In the genomic region with DNA sequence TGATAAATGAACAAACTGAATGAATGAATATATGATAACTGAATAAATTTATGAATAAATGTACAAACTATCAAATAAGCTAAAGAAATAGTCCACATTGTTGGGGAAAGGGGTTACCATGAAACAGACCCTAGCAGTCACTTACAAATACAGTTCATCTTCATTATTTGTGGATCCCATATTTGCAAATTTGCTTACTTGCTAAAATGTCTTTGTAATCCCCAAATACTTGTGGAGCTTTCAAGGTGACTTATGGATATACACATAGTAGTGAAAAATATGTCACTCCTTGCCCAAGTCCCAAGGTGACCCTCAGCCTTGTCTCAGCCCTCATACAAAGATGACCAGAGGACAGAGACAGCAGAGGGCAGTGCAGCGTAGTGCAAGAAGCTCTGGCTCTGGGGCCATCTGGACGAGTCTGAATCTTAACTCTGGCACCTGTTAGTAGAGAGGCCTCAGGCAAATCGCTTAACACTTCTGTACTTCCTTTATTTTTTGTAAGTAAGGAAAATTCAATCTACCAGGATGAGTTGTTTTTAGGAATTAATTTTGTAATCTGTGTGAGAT, we compare ENCODE assay signal across 8 cellular contexts. TPM values are rescaled to one million over a fixed set of nuclear protein-coding genes. Genes with fewer than 3 reads are reported as not detected.
DNase-seq lines count a peak whose midpoint lies in the region; ATAC-seq and TF ChIP-seq lines count a peak whose summit lies in the region.

No MANE protein-coding gene starts in this region.

- peaks cover 0 to 3% of the 10 kb centered on the region in 2 experiments; a peak in 1 of 3 replicates for H3K36me3 ChIP-seq in HEK293 (ENCODE audit: control insufficient read depth in 2 of 2, insufficient read depth in 1 of 2, low read length in 2 of 2)

- TF ChIP-seq CTCF in HEK293 (tag by site-specific recombination; IDR thresholded peaks at IDR 0.05): no peak

- DNase-seq in C1 segment of cervical spinal cord (lab: John Stamatoyannopoulos, UW) (peak in 11 of 14 donors; percentile 16 to 83 (median 48)), NOMO-1 treated with DMSO at 0.1 percent for 48 hours (lab: John Stamatoyannopoulos, UW; ENCODE audit: unreplicated experiment) (peak; percentile 44), dermis blood vessel endothelial cell (peak; percentile 72), medulla oblongata (ENCODE audit: extremely low spot score) (peak; percentile 92), posterior vena cava (ENCODE audit: low spot score) (no peak)

- ATAC-seq in GM18858 (IDR thresholded peaks at IDR 0.05; ENCODE audit: unreplicated experiment): no peak
- ATAC-seq in GM21390 (IDR thresholded peaks at IDR 0.05; ENCODE audit: unreplicated experiment): no peak

- no peaks in the 10 kb centered on the region for H3K9me3 ChIP-seq in HEK293 (ENCODE audit: control insufficient read depth, insufficient read depth, low read depth, low read length)

- H3K4me3 ChIP-seq in HEK293 (ENCODE audit: low read depth, low read length): no peak overlapping the region

- intact Hi-C loops in posterior vena cava (cut with DNase I): no loop called here

- CTCF ChIA-PET in HEK293 (lab: Yijun Ruan, JAX): interaction anchor here (0.6 to 4.2 kb wide), 17 partner anchors 10 to 385 kb away, joined by 3 to 24 read pairs (median 4); a partner anchor contains a TSS

- no peak overlapping the region for H3K27ac ChIP-seq in HEK293 (ENCODE audit: extremely low read depth, low read depth, low read length)

- POLR2A ChIA-PET in HEK293 (lab: Yijun Ruan, JAX): interaction anchor here (0.7 kb wide), 1 partner anchor 55 kb away, joined by 4 read pairs; no protein-coding TSS in a partner anchor

- H3K4me1 ChIP-seq in HEK293 (ENCODE audit: control insufficient read depth, insufficient read depth, low read length): peaks cover 5% of the 10 kb centered on the region; the same call in 1 of the 2 replicates

TF ChIP-seq in HEK293, 187 proteins besides CTCF, POLR2A, EP300 and RAD21:
- no peak for TF ChIP-seq MZF1 (tag by site-specific recombination; IDR thresholded peaks at IDR 0.05; ENCODE audit: borderline replicate concordance)
- peak; percentile 53 for TF ChIP-seq ZNF654 (tag by site-specific recombination; IDR thresholded peaks at IDR 0.05; ENCODE audit: low read depth)
- TF ChIP-seq, protein P1, sequence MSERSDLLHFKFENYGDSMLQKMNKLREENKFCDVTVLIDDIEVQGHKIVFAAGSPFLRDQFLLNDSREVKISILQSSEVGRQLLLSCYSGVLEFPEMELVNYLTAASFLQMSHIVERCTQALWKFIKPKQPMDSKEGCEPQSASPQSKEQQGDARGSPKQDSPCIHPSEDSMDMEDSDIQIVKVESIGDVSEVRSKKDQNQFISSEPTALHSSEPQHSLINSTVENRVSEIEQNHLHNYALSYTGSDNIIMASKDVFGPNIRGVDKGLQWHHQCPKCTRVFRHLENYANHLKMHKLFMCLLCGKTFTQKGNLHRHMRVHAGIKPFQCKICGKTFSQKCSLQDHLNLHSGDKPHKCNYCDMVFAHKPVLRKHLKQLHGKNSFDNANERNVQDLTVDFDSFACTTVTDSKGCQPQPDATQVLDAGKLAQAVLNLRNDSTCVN (tag by site-specific recombination; optimal IDR thresholded peaks at IDR 0.05): no peak
- no peak for TF ChIP-seq ZNF548 (tag by site-specific recombination; IDR thresholded peaks at IDR 0.05)
- no peak for TF ChIP-seq ZBTB20 (tag by site-specific recombination; IDR thresholded peaks at IDR 0.05)
- TF ChIP-seq SCRT1 (tag by site-specific recombination; IDR thresholded peaks at IDR 0.05; ENCODE audit: borderline replicate concordance): 0 out of 2 replicates have a peak, but pooled peaks have one; percentile 18
- TF ChIP-seq ZBTB17 (tag by site-specific recombination; IDR thresholded peaks at IDR 0.05): peak; percentile 34; the same call in 1 of the 2 replicates
- TF ChIP-seq ZNF354C (tag by site-specific recombination; IDR thresholded peaks at IDR 0.05; ENCODE audit: borderline replicate concordance, low read depth): no peak
- TF ChIP-seq SCRT2 (tag by site-specific recombination; IDR thresholded peaks at IDR 0.05): peak; percentile 73

RNA-seq across cellular contexts. Expression of a gene that starts 3.1 kb away (rescaled TPM):
- total RNA-seq in dermis blood vessel endothelial cell (1.5 and 1.9 TPM in 2 replicates), posterior vena cava (1 to 10 TPM; 2.8 to 3.8 TPM)
